8 cellular contexts compared by ENCODE assay signal in the genomic region with DNA sequence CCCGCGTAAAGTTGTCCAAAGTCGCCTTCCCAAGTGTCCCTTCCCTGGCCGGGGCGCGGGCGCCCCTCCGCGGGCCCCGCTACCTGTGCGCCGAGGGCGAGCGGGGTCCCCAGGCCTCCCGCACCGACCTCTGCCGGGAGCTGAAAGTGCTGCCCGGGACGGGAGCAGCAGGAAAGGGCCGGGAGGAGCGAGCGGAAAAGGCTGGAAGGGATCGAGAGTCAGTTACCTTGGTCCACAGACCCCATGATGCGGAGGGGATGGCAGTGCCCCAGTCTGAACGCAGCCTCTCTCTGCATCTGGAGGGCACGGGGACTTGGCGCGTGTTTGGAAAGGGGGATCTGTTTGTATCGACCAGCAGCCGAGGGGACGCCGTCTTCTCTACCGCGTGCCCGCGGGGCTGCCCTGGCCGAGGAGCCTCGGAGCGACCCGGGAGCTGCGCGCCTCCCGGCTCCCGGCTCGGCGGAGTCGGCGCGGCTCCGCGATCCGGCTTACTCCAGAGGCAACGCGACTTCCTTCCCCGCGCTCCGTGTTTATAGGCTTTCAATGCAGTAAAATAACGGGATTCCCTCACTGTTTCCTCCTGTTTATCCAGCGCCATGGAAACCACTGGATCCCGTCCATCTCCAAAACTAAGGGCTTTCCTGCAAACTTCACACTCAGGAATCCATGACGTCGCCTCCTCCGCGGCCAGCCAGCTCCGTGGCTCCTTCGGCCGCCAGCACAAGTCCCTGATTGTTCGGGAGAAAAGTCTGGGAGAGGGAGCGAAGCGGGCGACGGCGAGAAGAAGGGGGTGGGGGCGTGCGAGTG. TPM values are rescaled to one million over a fixed set of nuclear protein-coding genes. Genes with fewer than 3 reads are reported as not detected.
DNase-seq lines count a peak whose midpoint lies in the region; ATAC-seq and TF ChIP-seq lines count a peak whose summit lies in the region.

No MANE protein-coding gene starts in this region.

- H3K27me3 ChIP-seq in RWPE2 (ENCODE audit: insufficient read depth, poor library complexity, severe bottlenecking): peaks cover 44% of the 10 kb centered on the region
- peaks cover 25% of the 10 kb centered on the region for H3K27me3 ChIP-seq in mammary epithelial cell (ENCODE audit: insufficient read depth, low read length)

- no peaks in the 10 kb centered on the region for H4K20me1 ChIP-seq in mammary epithelial cell (ENCODE audit: insufficient read depth, low read length)

- H3K36me3 ChIP-seq in RWPE2 (ENCODE audit: low read depth) (no peaks in the 10 kb centered on the region), mammary epithelial cell (ENCODE audit: insufficient read depth, low read length) (no peaks in the 10 kb centered on the region)

- ATAC-seq in RWPE2 (ENCODE audit: low read depth) (peak; percentile 81), HG03039 (IDR thresholded peaks at IDR 0.05; ENCODE audit: unreplicated experiment) (no peak)

- DNase-seq in ACHN (peak; percentile 77), GM20000 (ENCODE audit: low spot score) (peak; percentile 50), RWPE2 (ENCODE audit: low spot score) (no peak), mammary epithelial cell (peak; percentile 75), renal cortical epithelial cell (ENCODE audit: low read depth) (peak; percentile 82), NCI-H524 treated with DMSO at 0.1 percent for 48 hours (lab: John Stamatoyannopoulos, UW) (no peak)

- dilution Hi-C loops in mammary epithelial cell (cut with HindIII; ENCODE audit: low sequenced_read_pairs): no loop called here

- no peak for TF ChIP-seq CTCF in GM20000 (IDR thresholded peaks at IDR 0.05; ENCODE audit: extremely low read depth, missing control alignments)
- TF ChIP-seq CTCF in RWPE2 (IDR thresholded peaks at IDR 0.05; ENCODE audit: poor library complexity, severe bottlenecking): peak; percentile 68
- TF ChIP-seq CTCF in mammary epithelial cell (conservative IDR thresholded peaks at IDR 0.05 in 1 of 2, IDR thresholded peaks at IDR 0.05 in 1 of 2; ENCODE audit: extremely low read depth in 1 of 2, insufficient read depth in 1 of 2, low read depth in 1 of 2, low read length in 2 of 2): no peak

- no peaks in the 10 kb centered on the region for H3K79me2 ChIP-seq in mammary epithelial cell (ENCODE audit: insufficient read depth, low read length)

- H3K9ac ChIP-seq in mammary epithelial cell (ENCODE audit: insufficient read depth, low read length): peak overlapping the region; percentile 5

- no TSS peak for BruUV-seq in mammary epithelial cell (replicated peaks; lab: Mats Ljungman, UMichigan)

- peak overlapping the region; percentile 24 for H3K4me3 ChIP-seq in RWPE2 (ENCODE audit: severe bottlenecking)
- H3K4me3 ChIP-seq in mammary epithelial cell (replicated peaks in 1 of 3; ENCODE audit: insufficient read depth in 1 of 3, low read depth in 2 of 3, low read length in 3 of 3): peak overlapping the region; percentile 32 to 42 (median 39)
- peak overlapping the region; percentile 65 for H3K4me3 ChIP-seq in iPS-18c (ENCODE audit: insufficient read depth, low read depth, low read length)

- 0% methylated on average over 19 of the region's 75 CpGs for WGBS in mammary epithelial cell (ENCODE audit: low coverage, missing lambda C conversion rate)

- CTCF ChIA-PET in mammary epithelial cell (lab: Charles Lee; ENCODE audit: low non-redundant PET): interaction anchor here (0.6 kb wide), 1 partner anchor 1636 kb away, joined by 3 read pairs; no protein-coding TSS in a partner anchor

- peaks cover 20% of the 10 kb centered on the region for H3K4me1 ChIP-seq in RWPE2 (ENCODE audit: insufficient read depth, poor library complexity, severe bottlenecking)
- peaks cover 23% of the 10 kb centered on the region for H3K4me1 ChIP-seq in mammary epithelial cell (ENCODE audit: insufficient read depth, low read length)

- H3K27ac ChIP-seq in RWPE2 (ENCODE audit: poor library complexity, severe bottlenecking) (no peak overlapping the region), mammary epithelial cell (ENCODE audit: insufficient read depth, low read depth, low read length) (no peak overlapping the region)

- in situ Hi-C loops in ACHN (cut with HindIII; ENCODE audit: low pct_ligation_motif_present, low pct_unique_long_range_greater_than_20kb, low sequenced_read_pairs): no loop called here
- in situ Hi-C loops in mammary epithelial cell (cut with MboI; ENCODE audit: low sequenced_read_pairs in 2 of 2): loop anchor here in 1 of 2 donors (10.0 kb wide), 1 partner anchor 68 kb away; no protein-coding TSS in a partner anchor

- intact Hi-C loops in mammary epithelial cell (cut with micrococcal nuclease): loop anchor here (5.0 kb wide), 1 partner anchor 105 kb away; no protein-coding TSS in a partner anchor

- H2AFZ ChIP-seq in mammary epithelial cell (ENCODE audit: low read depth, low read length): peak overlapping the region; percentile 86

- H3K9me3 ChIP-seq in RWPE2 (ENCODE audit: severe bottlenecking) (no peaks in the 10 kb centered on the region), mammary epithelial cell (replicated peaks; ENCODE audit: insufficient read depth, low read length) (no peaks in the 10 kb centered on the region), iPS-18c (ENCODE audit: control insufficient read depth, insufficient read depth, low read length) (no peaks in the 10 kb centered on the region)

- peak overlapping the region; percentile 95 for H3K4me2 ChIP-seq in mammary epithelial cell (ENCODE audit: insufficient read depth, low read depth, low read length)

RNA-seq across cellular contexts. Expression of a gene that starts 20.0 kb away (rescaled TPM):
- total RNA-seq in mammary epithelial cell (under 1 TPM in 1 of 2 donors, not detected in 1; under 0.01 TPM), renal cortical epithelial cell (under 0.01 and 0.35 TPM in 2 replicates)
- 0.01 TPM for polyA plus RNA-seq in mammary epithelial cell
- not detected for polyA minus RNA-seq in mammary epithelial cell

Comparison
In these comparisons a context has a peak if more than half of its experiments do, and no peak if none do; other contexts are left out.
1. DNase-seq: peak in ACHN (single experiment), GM20000 (single experiment), mammary epithelial cell (single experiment) and renal cortical epithelial cell (single experiment); none in RWPE2 (single experiment) and NCI-H524 treated with DMSO at 0.1 percent for 48 hours (single experiment).
2. Peak in every context shown above with its lines, with median percentiles within 50 percentile points of each other: H3K4me3 ChIP-seq.